In the genomic region with DNA sequence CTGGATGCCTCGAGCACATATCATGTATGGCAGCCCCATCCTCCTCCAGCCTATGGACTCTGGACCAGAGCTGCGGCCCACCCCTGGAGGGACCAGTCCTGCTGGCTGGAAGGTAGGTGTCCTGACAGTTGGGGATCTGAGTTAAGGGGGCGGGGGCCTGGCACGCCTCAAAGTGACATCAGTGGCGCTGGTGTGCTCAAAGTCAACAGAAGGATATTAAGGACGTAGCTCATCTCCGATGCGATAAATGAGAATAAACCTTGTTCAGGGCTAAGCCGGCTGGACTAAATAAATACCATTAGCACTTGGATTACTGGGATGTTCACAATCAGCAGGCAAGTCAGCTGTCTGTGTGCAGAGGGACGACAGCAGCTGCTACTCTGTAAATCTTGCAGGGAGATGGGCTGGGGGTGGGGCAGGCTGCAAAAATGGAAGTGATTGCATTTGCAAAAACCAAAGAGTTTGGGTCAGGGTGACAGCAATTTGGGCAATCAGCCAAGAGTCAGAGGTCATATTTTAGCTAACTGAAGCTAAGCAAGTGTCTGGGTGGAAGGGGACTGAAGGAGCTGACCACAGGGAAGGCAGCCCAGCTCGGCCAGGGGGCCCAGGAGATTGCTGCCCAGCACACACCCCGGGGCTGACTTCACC, we compare ENCODE assay signal across 11 cellular contexts.
DNase-seq lines count a peak whose midpoint lies in the region; ATAC-seq and TF ChIP-seq lines count a peak whose summit lies in the region.
"Had no signal": no experiment of that assay in that cellular context is flagged by ENCODE, and none has a peak within 500 bp of the region (broad histone marks: within the 10 kb centered on the region; RNA-seq: fewer than 3 reads in every experiment).

No MANE protein-coding gene starts in this region.

- H3K27me3 ChIP-seq in SJCRH30 = no peaks in the 10 kb centered on the region
- H3K27me3 ChIP-seq in smooth muscle cell (ENCODE audit: low read depth) = no peaks in the 10 kb centered on the region

- no peak overlapping the region for H3K9ac ChIP-seq in smooth muscle cell (ENCODE audit: low read depth)

- H3K36me3 ChIP-seq in SJCRH30 (no peaks in the 10 kb centered on the region), smooth muscle cell (ENCODE audit: low read depth) (no peaks in the 10 kb centered on the region)

- H3K4me1 ChIP-seq in SJCRH30 (peaks cover 44% of the 10 kb centered on the region), smooth muscle cell (ENCODE audit: low read depth) (peaks cover 33% of the 10 kb centered on the region)

- peak overlapping the region; percentile 11 for H3K4me2 ChIP-seq in smooth muscle cell

- TF ChIP-seq CTCF in smooth muscle cell (IDR thresholded peaks at IDR 0.05; ENCODE audit: borderline replicate concordance, insufficient read depth, poor library complexity, severe bottlenecking) = no peak

- H3K4me3 ChIP-seq in SJCRH30 (peak overlapping the region; percentile 26), smooth muscle cell (no peak overlapping the region)

- peaks cover 4% of the 10 kb centered on the region for H4K20me1 ChIP-seq in smooth muscle cell (ENCODE audit: low read depth)

- H3K27ac ChIP-seq in SJCRH30 (peak overlapping the region; percentile 50), smooth muscle cell (ENCODE audit: low read depth) (no peak overlapping the region)

- ATAC-seq in HG02759 (IDR thresholded peaks at IDR 0.05; ENCODE audit: unreplicated experiment) (no peak), HG03469 (IDR thresholded peaks at IDR 0.05; ENCODE audit: unreplicated experiment) (no peak)

- H2AFZ ChIP-seq in smooth muscle cell (ENCODE audit: low read depth) = no peak overlapping the region

- H3F3A ChIP-seq in smooth muscle cell (ENCODE audit: low read depth) = no peaks in the 10 kb centered on the region

- DNase-seq in NCI-H187 (lab: John Stamatoyannopoulos, UW) (peak; percentile 47 to 62), SJCRH30 (peak; percentile 90), inferior parietal cortex (ENCODE audit: extremely low spot score) (peak; percentile 61), smooth muscle cell (lab: John Stamatoyannopoulos, UW; ENCODE audit: unreplicated experiment) (no peak), A172 (ENCODE audit: low spot score) (no peak)
- no peak for DNase-seq in stimulated activated CD4-positive, alpha-beta T cell treated with anti-CD3 and anti-CD28 coated beads, Interleukin-4, amount 100 ng/mL, for 24 hours
- DNase-seq: activated CD4-positive, alpha-beta memory T cell treated with anti-CD3 and anti-CD28 coated beads for 36 hours; cerebellar nuclear complex; trophoblast cell had no signal

- 51% methylated on average over 12 of the region's 12 CpGs for WGBS in smooth muscle cell (ENCODE audit: low lambda C conversion rate)

- H3K9me3 ChIP-seq in SJCRH30 (replicated peaks) (no peaks in the 10 kb centered on the region), smooth muscle cell (replicated peaks; ENCODE audit: low read depth) (no peaks in the 10 kb centered on the region)

- H3K79me2 ChIP-seq in smooth muscle cell (ENCODE audit: low read depth) = no peaks in the 10 kb centered on the region

Comparison
In these comparisons a context has a peak if more than half of its experiments do, and no peak if none do; other contexts are left out.
1. DNase-seq: peak in NCI-H187 (2 of 2), SJCRH30 (2 of 2) and inferior parietal cortex (single experiment); none in smooth muscle cell (single experiment), stimulated activated CD4-positive, alpha-beta T cell treated with anti-CD3 and anti-CD28 coated beads, Interleukin-4, amount 100 ng/mL, for 24 hours (single experiment) and A172 (single experiment).